30 cellular contexts compared by ENCODE assay signal in genomic region chr6:149991838-149992237, GRCh38. TPM values are rescaled to one million over a fixed set of nuclear protein-coding genes. Genes with fewer than 3 reads are reported as not detected.
DNase-seq lines count a peak whose midpoint lies in the region; ATAC-seq lines count a peak whose summit lies in the region.
"Had no signal": no experiment of that assay in that cellular context is flagged by ENCODE, and none has a peak within 500 bp of the region (broad histone marks: within the 10 kb centered on the region; RNA-seq: fewer than 3 reads in every experiment).

No MANE protein-coding gene starts in this region.

- WGBS in thymus, result 46% methylated on average over 4 of the region's 4 CpGs
- 100% methylated on average over 2 of the region's 4 CpGs for WGBS in mesendoderm (ENCODE audit: extremely low coverage, insufficient coverage, low lambda C conversion rate)

- no peak overlapping the region for H3K4ac ChIP-seq in mesendoderm (ENCODE audit: low read depth, low read length)

- peaks cover 8% of the 10 kb centered on the region for H3K9me3 Mint-ChIP-seq in activated naive CD4-positive, alpha-beta T cell treated with anti-CD3 and anti-CD28 coated beads, Interleukin-2, amount 10 ng/mL, durations not matched to agents 7 days and 5 days
- H3K9me3 Mint-ChIP-seq in activated naive CD4-positive, alpha-beta T cell treated with anti-CD3 and anti-CD28 coated beads, Interleukin-2, amount 50 U/mL, for 72 hours, result peaks cover 6 to 9% of the 10 kb centered on the region in 2 donors
- H3K9me3 Mint-ChIP-seq in effector memory CD8-positive, alpha-beta T cell, result peaks cover 5 to 7% of the 10 kb centered on the region in 2 donors
- H3K9me3 Mint-ChIP-seq: activated naive CD4-positive, alpha-beta T cell treated with anti-CD3 and anti-CD28 coated beads for 36 hours had no signal

- peaks cover 6% of the 10 kb centered on the region for H3K36me3 Mint-ChIP-seq in activated naive CD4-positive, alpha-beta T cell treated with anti-CD3 and anti-CD28 coated beads, Interleukin-2, amount 10 ng/mL, durations not matched to agents 7 days and 5 days
- peaks cover 18 to 21% of the 10 kb centered on the region in 2 donors for H3K36me3 Mint-ChIP-seq in activated naive CD4-positive, alpha-beta T cell treated with anti-CD3 and anti-CD28 coated beads, Interleukin-2, amount 50 U/mL, for 72 hours
- peaks cover 6% of the 10 kb centered on the region for H3K36me3 Mint-ChIP-seq in effector memory CD8-positive, alpha-beta T cell (ENCODE audit: insufficient read depth)

- no peaks in the 10 kb centered on the region for H3K36me3 ChIP-seq in thymus (ENCODE audit: control insufficient read depth, insufficient read depth)
- no peaks in the 10 kb centered on the region for H3K36me3 ChIP-seq in mesendoderm (ENCODE audit: control insufficient read depth, insufficient read depth, low read length)
- H3K36me3 ChIP-seq: cardiac muscle cell, heart right ventricle, Peyer's patch, SJCRH30, tibial artery had no signal

- ATAC-seq in activated naive CD4-positive, alpha-beta T cell treated with anti-CD3 and anti-CD28 coated beads, Interleukin-2, amount 50 U/mL, for 72 hours, result no peak
- no peak for ATAC-seq in effector memory CD8-positive, alpha-beta T cell (replicated peaks)
- ATAC-seq: HCT116, heart right ventricle had no signal

- H3K27ac ChIP-seq in thymus (ENCODE audit: low read depth) (no peak overlapping the region), mesendoderm (ENCODE audit: low read depth, low read length) (no peak overlapping the region)
- H3K27ac ChIP-seq: cardiac muscle cell, heart right ventricle, Peyer's patch, SJCRH30, tibial artery had no signal

- H3K9ac ChIP-seq in mesendoderm (ENCODE audit: low read length), result no peak overlapping the region

- peak overlapping the region; percentile 68 for H3K4me3 Mint-ChIP-seq in activated naive CD4-positive, alpha-beta T cell treated with anti-CD3 and anti-CD28 coated beads, Interleukin-2, amount 10 ng/mL, durations not matched to agents 7 days and 5 days
- peak overlapping the region; percentile 74 to 79 for H3K4me3 Mint-ChIP-seq in effector memory CD8-positive, alpha-beta T cell

- no peak overlapping the region for H2BK120ac ChIP-seq in mesendoderm (ENCODE audit: low read depth, low read length)

- no peak overlapping the region for H4K5ac ChIP-seq in mesendoderm (ENCODE audit: low read length)

- no peak overlapping the region for H3K23ac ChIP-seq in mesendoderm (ENCODE audit: low read length)

- H3K4me1 ChIP-seq in thymus (ENCODE audit: control insufficient read depth, insufficient read depth, low read length) (no peaks in the 10 kb centered on the region), mesendoderm (ENCODE audit: control insufficient read depth, low read depth, low read length) (no peaks in the 10 kb centered on the region)

- peaks cover 24% of the 10 kb centered on the region for H3K27me3 ChIP-seq in thymus (ENCODE audit: control insufficient read depth, insufficient read depth)
- H3K27me3 ChIP-seq in mesendoderm (ENCODE audit: insufficient read depth, low read length, poor library complexity), result peaks cover 53% of the 10 kb centered on the region

- H3K79me1 ChIP-seq in mesendoderm (ENCODE audit: low read length), result no peaks in the 10 kb centered on the region

- H3K27ac Mint-ChIP-seq in activated naive CD4-positive, alpha-beta T cell treated with anti-CD3 and anti-CD28 coated beads, Interleukin-2, amount 10 ng/mL, durations not matched to agents 7 days and 5 days, result no peak overlapping the region
- no peak overlapping the region for H3K27ac Mint-ChIP-seq in activated naive CD4-positive, alpha-beta T cell treated with anti-CD3 and anti-CD28 coated beads, Interleukin-2, amount 50 U/mL, for 72 hours
- H3K27ac Mint-ChIP-seq in effector memory CD8-positive, alpha-beta T cell, result no peak overlapping the region
- H3K27ac Mint-ChIP-seq: activated CD4-positive, alpha-beta T cell treated with anti-CD3 and anti-CD28 coated beads for 36 hours; activated naive CD4-positive, alpha-beta T cell treated with anti-CD3 and anti-CD28 coated beads for 36 hours; endodermal cell; stimulated activated naive CD8-positive, alpha-beta T cell treated with anti-CD3 and anti-CD28 coated beads, Interleukin-15, Interleukin-2, amounts not matched to agents 100 ng/mL and 50 ng/mL, for 24 hours had no signal

- no peak overlapping the region for H2AK5ac ChIP-seq in mesendoderm (ENCODE audit: low read length)

- peaks cover 2% of the 10 kb centered on the region for H3K9me3 ChIP-seq in thymus (ENCODE audit: control insufficient read depth)
- H3K9me3 ChIP-seq: SJCRH30 had no signal

- H3K4me3 ChIP-seq in Jurkat, Clone E6-1 (ENCODE audit: low read length), result peak overlapping the region; percentile 66
- H3K4me3 ChIP-seq in thymus (ENCODE audit: low read length) (peak overlapping the region; percentile 48), mesendoderm (ENCODE audit: low read length) (no peak overlapping the region)
- H3K4me3 ChIP-seq: K562, tibial artery had no signal

- no peak overlapping the region for H4K8ac ChIP-seq in mesendoderm (ENCODE audit: low read depth, low read length)

- H3K18ac ChIP-seq in mesendoderm (ENCODE audit: low read length), result no peak overlapping the region

- no peak for DNase-seq in activated naive CD4-positive, alpha-beta T cell treated with anti-CD3 and anti-CD28 coated beads, Interleukin-2, amount 10 ng/mL, durations not matched to agents 7 days and 5 days
- DNase-seq in activated naive CD4-positive, alpha-beta T cell treated with anti-CD3 and anti-CD28 coated beads, Interleukin-2, amount 50 U/mL, for 72 hours (ENCODE audit: low spot score in 2 of 2), result no peak
- DNase-seq in Jurkat, Clone E6-1 (ENCODE audit: low read depth, low spot score), result no peak
- no peak for DNase-seq in effector memory CD8-positive, alpha-beta T cell
- DNase-seq in mesendoderm (no peak), DMS 273 treated with DMSO at 0.1 percent for 48 hours (lab: John Stamatoyannopoulos, UW) (no peak)
- DNase-seq: activated CD4-positive, alpha-beta T cell treated with anti-CD3 and anti-CD28 coated beads for 36 hours; activated naive CD4-positive, alpha-beta T cell treated with anti-CD3 and anti-CD28 coated beads for 36 hours; aorta; Calu3; cortex of kidney; foreskin fibroblast; heart right ventricle; mammary epithelial cell; NCI-H2029; NCI-H524 treated with DMSO at 0.1 percent for 48 hours; nucleus accumbens had no signal

- CTCF ChIA-PET in activated naive CD4-positive, alpha-beta T cell treated with anti-CD3 and anti-CD28 coated beads, Interleukin-2, amount 10 ng/mL, durations not matched to agents 7 days and 5 days (lab: Charles Lee), result no interaction called here

- H2BK5ac ChIP-seq in mesendoderm (ENCODE audit: low read length), result no peak overlapping the region

- peaks cover 97% of the 10 kb centered on the region for H3K27me3 Mint-ChIP-seq in activated naive CD4-positive, alpha-beta T cell treated with anti-CD3 and anti-CD28 coated beads, Interleukin-2, amount 10 ng/mL, durations not matched to agents 7 days and 5 days
- H3K27me3 Mint-ChIP-seq in effector memory CD8-positive, alpha-beta T cell, result peaks cover 97 to 99% of the 10 kb centered on the region in 2 donors

- peaks cover 38% of the 10 kb centered on the region for H3K4me1 Mint-ChIP-seq in activated naive CD4-positive, alpha-beta T cell treated with anti-CD3 and anti-CD28 coated beads, Interleukin-2, amount 10 ng/mL, durations not matched to agents 7 days and 5 days
- H3K4me1 Mint-ChIP-seq in effector memory CD8-positive, alpha-beta T cell (ENCODE audit: low read depth in 2 of 2), result peaks cover 24 to 29% of the 10 kb centered on the region in 2 donors

- no peak overlapping the region for H3K56ac ChIP-seq in mesendoderm (ENCODE audit: low read length)

- no peak overlapping the region for H2BK15ac ChIP-seq in mesendoderm (replicated peaks; ENCODE audit: low read depth)

- H3K4me2 ChIP-seq in mesendoderm (ENCODE audit: low read length), result no peak overlapping the region

- no peaks in the 10 kb centered on the region for H3K79me2 ChIP-seq in mesendoderm (ENCODE audit: control insufficient read depth, insufficient read depth, low read length)

RNA-seq across cellular contexts. Expression of gene ULBP1, which starts 28.1 kb away (rescaled TPM):
- under 1 TPM; 0.77 to 0.99 TPM for total RNA-seq in activated naive CD4-positive, alpha-beta T cell treated with anti-CD3 and anti-CD28 coated beads, Interleukin-2, amount 50 U/mL, for 72 hours
- polyA plus RNA-seq in Jurkat, Clone E6-1 (2012; ENCODE audit: insufficient read depth, insufficient read length), result 8.6 TPM
- polyA plus RNA-seq in thymus, result 0.68 TPM
- 1.2 TPM for polyA plus RNA-seq in mesendoderm (2013, experiment 1 of 2)
- 1.2 TPM for polyA plus RNA-seq in mesendoderm (2013, experiment 2 of 2)
- total RNA-seq: cardiac muscle cell, Peyer's patch, skeletal muscle tissue had no signal
- polyA plus RNA-seq: cardiac muscle cell had no signal

RNA-seq across cellular contexts. Expression of gene RAET1L, which starts 33.5 kb away (rescaled TPM):
- total RNA-seq in activated naive CD4-positive, alpha-beta T cell treated with anti-CD3 and anti-CD28 coated beads, Interleukin-2, amount 50 U/mL, for 72 hours, result not detected
- not detected for polyA plus RNA-seq in Jurkat, Clone E6-1 (2012; ENCODE audit: insufficient read depth, insufficient read length)
- 3.1 TPM for polyA plus RNA-seq in thymus
- polyA plus RNA-seq in mesendoderm (2013, experiment 1 of 2), result not detected
- not detected for polyA plus RNA-seq in mesendoderm (2013, experiment 2 of 2)
- total RNA-seq: activated CD4-positive, alpha-beta T cell treated with anti-CD3 and anti-CD28 coated beads for 36 hours; activated naive CD4-positive, alpha-beta T cell treated with anti-CD3 and anti-CD28 coated beads for 36 hours; aorta; cardiac muscle cell; endodermal cell; heart right ventricle; K562; Peyer's patch; pulmonary artery endothelial cell; SJCRH30; skeletal muscle tissue; T-helper 1 cell treated with Interleukin-12 subunit alpha and Interleukin-12 subunit beta and Interleukin-4 antibody, amounts not matched to agents 30 ng/mL and 1 ng/mL, for 36 hours had no signal
- polyA plus RNA-seq: aorta, BJ, cardiac muscle cell, K562 had no signal

RNA-seq across cellular contexts. Expression of gene ULBP2, which starts 50.0 kb away (rescaled TPM):
- under 1 TPM; 0.18 to 0.66 TPM for total RNA-seq in activated naive CD4-positive, alpha-beta T cell treated with anti-CD3 and anti-CD28 coated beads, Interleukin-2, amount 50 U/mL, for 72 hours
- polyA plus RNA-seq in Jurkat, Clone E6-1 (2012; ENCODE audit: insufficient read depth, insufficient read length), result 17.5 TPM
- polyA plus RNA-seq in thymus, result 2.3 TPM
- 0.14 TPM for polyA plus RNA-seq in mesendoderm (2013, experiment 1 of 2)
- polyA plus RNA-seq in mesendoderm (2013, experiment 2 of 2), result 0.15 TPM
- total RNA-seq: cardiac muscle cell, Peyer's patch, skeletal muscle tissue had no signal
- polyA plus RNA-seq: cardiac muscle cell had no signal
